Comparison of ENCODE assay signal across 32 cellular contexts in genomic region chr10:100315603-100316002, GRCh38. TPM values are rescaled to one million over a fixed set of nuclear protein-coding genes. Genes with fewer than 3 reads are reported as not detected.
"Had no signal": no experiment of that assay in that cellular context is flagged by ENCODE, and none has a peak within 500 bp of the region (broad histone marks: within the 10 kb centered on the region; RNA-seq: fewer than 3 reads in every experiment).

No MANE protein-coding gene starts in this region.

- H3K36me3 Mint-ChIP-seq: immature natural killer cell; naive B cell; stimulated activated naive B cell treated with anti-CD40 and anti-IgM and Interleukin-4, amounts not matched to agents 10 μg/mL and 1 μg/mL and 100 μg/mL, for 72 hours had no signal

- H3K36me3 ChIP-seq: gastrocnemius medialis, heart right ventricle, left ventricle myocardium inferior, lower lobe of right lung, neutrophil, right lobe of liver, thoracic aorta, transverse colon had no signal

- H3K4me1 ChIP-seq: gastrocnemius medialis, heart right ventricle, left ventricle myocardium inferior, lower lobe of right lung, psoas muscle, right lobe of liver, transverse colon had no signal

- H3K27me3 ChIP-seq: right lobe of liver had no signal

- H3K4me1 Mint-ChIP-seq: endodermal cell; immature natural killer cell; nephron; stimulated activated naive B cell treated with anti-CD40 and anti-IgM and Interleukin-4, amounts not matched to agents 10 μg/mL and 1 μg/mL and 100 μg/mL, for 72 hours; stimulated activated naive CD8-positive, alpha-beta T cell treated with anti-CD3 and anti-CD28 coated beads, Interleukin-15, amount 100 ng/mL, for 72 hours had no signal

- H3K4me3 ChIP-seq: coronary artery, gastrocnemius medialis, heart right ventricle, left ventricle myocardium inferior, lower lobe of right lung, psoas muscle, right lobe of liver, skin epidermis, thoracic aorta, transverse colon had no signal

- H3K9me3 Mint-ChIP-seq: endodermal cell; immature natural killer cell; naive B cell; nephron; stimulated activated naive B cell treated with anti-CD40 and anti-IgM and Interleukin-4, amounts not matched to agents 10 μg/mL and 1 μg/mL and 100 μg/mL, for 72 hours; stimulated activated naive CD8-positive, alpha-beta T cell treated with anti-CD3 and anti-CD28 coated beads, Interleukin-15, amount 100 ng/mL, for 72 hours had no signal

- H3K4me3 Mint-ChIP-seq: endodermal cell; immature natural killer cell; nephron; stimulated activated naive B cell treated with anti-CD40 and anti-IgM and Interleukin-4, amounts not matched to agents 10 μg/mL and 1 μg/mL and 100 μg/mL, for 72 hours; stimulated activated naive CD8-positive, alpha-beta T cell treated with anti-CD3 and anti-CD28 coated beads, Interleukin-15, amount 100 ng/mL, for 72 hours had no signal

- H3K9me3 ChIP-seq: gastrocnemius medialis, heart right ventricle, left ventricle myocardium inferior, lower lobe of right lung, neutrophil, psoas muscle, right lobe of liver, thoracic aorta, transverse colon had no signal

- DNase-seq: effector CD4-positive, alpha-beta T cell; endodermal cell; erythroblast; gastrocnemius medialis; heart right ventricle; immature natural killer cell; left cardiac atrium; left ventricle myocardium inferior; lower lobe of right lung; mesenchymal stem cell; naive B cell; psoas muscle; retina; right lobe of liver; stimulated activated CD4-positive, alpha-beta T cell treated with anti-CD3 and anti-CD28 coated beads, Interleukin-2, amount 100 ng/mL, for 24 hours; stimulated activated CD4-positive, alpha-beta T cell treated with anti-CD3 and anti-CD28 coated beads, Interleukin-4, amount 100 ng/mL, for 4 hours; stimulated activated naive B cell treated with anti-CD40 and anti-IgM and Interleukin-4, amounts not matched to agents 10 μg/mL and 1 μg/mL and 100 μg/mL, for 72 hours; stimulated activated naive CD8-positive, alpha-beta T cell treated with anti-CD3 and anti-CD28 coated beads, Interleukin-15, amount 100 ng/mL, for 72 hours; transverse colon had no signal

- H3K27ac ChIP-seq: coronary artery, gastrocnemius medialis, heart right ventricle, left ventricle myocardium inferior, lower lobe of right lung, neutrophil, psoas muscle, right lobe of liver, skin epidermis, thoracic aorta, transverse colon had no signal

- H3K27ac Mint-ChIP-seq: endodermal cell; immature natural killer cell; naive B cell; nephron; stimulated activated naive B cell treated with anti-CD40 and anti-IgM and Interleukin-4, amounts not matched to agents 10 μg/mL and 1 μg/mL and 100 μg/mL, for 72 hours; stimulated activated naive CD8-positive, alpha-beta T cell treated with anti-CD3 and anti-CD28 coated beads, Interleukin-15, amount 100 ng/mL, for 72 hours had no signal

- FAIRE-seq: endothelial cell of umbilical vein, keratinocyte had no signal

RNA-seq across cellular contexts. Expression of gene PKD2L1, which starts 14.4 kb away (rescaled TPM):
- total RNA-seq: chondrocyte, dermis microvascular lymphatic vessel endothelial cell, endodermal cell, endothelial cell of umbilical vein, fibroblast of lung, fibroblast of villous mesenchyme, gastrocnemius medialis, heart right ventricle, left ventricle myocardium inferior, osteoblast, psoas muscle, urinary bladder had no signal
- polyA plus RNA-seq: endothelial cell of umbilical vein, fibroblast of lung, heart right ventricle, immature natural killer cell, keratinocyte, psoas muscle, urinary bladder had no signal
